Comparison of ENCODE assay signal across 11 cellular contexts in the genomic region with DNA sequence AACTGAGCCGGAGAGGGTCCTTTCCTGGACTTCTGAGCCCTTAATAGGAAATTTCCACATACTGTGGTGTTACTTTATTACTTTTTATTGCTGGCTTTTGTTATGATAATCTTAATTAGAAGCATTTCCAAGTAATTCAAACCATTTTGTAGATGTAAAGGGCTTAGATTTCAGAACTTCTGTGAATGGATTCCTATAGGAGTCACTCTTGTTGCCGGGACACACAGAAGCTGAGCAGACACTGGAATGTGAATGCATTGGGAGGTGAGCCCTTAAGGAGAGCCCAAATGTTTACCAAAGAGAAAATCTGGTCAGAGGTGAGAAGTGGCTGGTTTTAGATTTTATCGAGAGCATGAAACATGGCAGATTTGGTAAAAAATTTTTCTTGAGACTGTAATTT.
A peak's percentile ranks its signal among the peaks of the same experiment; 100 is the strongest.
DNase-seq lines count a peak whose midpoint lies in the region; TF ChIP-seq lines count a peak whose summit lies in the region.
"Had no signal": no experiment of that assay in that cellular context is flagged by ENCODE, and none has a peak within 500 bp of the region (broad histone marks: within the 10 kb centered on the region; RNA-seq: fewer than 3 reads in every experiment).

No MANE protein-coding gene starts in this region.

- H3K36me3 ChIP-seq in HUES64 (ENCODE audit: insufficient read depth, low read length) = peaks cover 16% of the 10 kb centered on the region
- H3K36me3 ChIP-seq in colonic mucosa = no peaks in the 10 kb centered on the region
- H3K36me3 ChIP-seq in muscle layer of duodenum (ENCODE audit: control insufficient read depth in 1 of 2, insufficient read depth in 2 of 2, low read length in 2 of 2) = peaks cover 0 to 15% of the 10 kb centered on the region in 2 donors
- H3K36me3 ChIP-seq in tibial nerve = peaks cover 0 to 12% (median 0%) of the 10 kb centered on the region in 3 donors

- TF ChIP-seq EP300 in tibial nerve (IDR thresholded peaks at IDR 0.05) = no peak

- H3K27me3 ChIP-seq in HUES64 (ENCODE audit: insufficient read depth, low read length) (no peaks in the 10 kb centered on the region), colonic mucosa (no peaks in the 10 kb centered on the region), muscle layer of duodenum (ENCODE audit: low read depth, low read length) (no peaks in the 10 kb centered on the region), tibial nerve (no peaks in the 10 kb centered on the region)

- intact Hi-C loops in colonic mucosa (cut with DNase I) = no loop called here
- intact Hi-C loops in head of caudate nucleus (cut with DNase I) = no loop called here

- peaks cover 30% of the 10 kb centered on the region for H3K4me1 ChIP-seq in HUES64 (ENCODE audit: insufficient read depth, low read length)
- H3K4me1 ChIP-seq in colonic mucosa = no peaks in the 10 kb centered on the region
- H3K4me1 ChIP-seq in muscle layer of duodenum (ENCODE audit: control insufficient read depth in 1 of 2, insufficient read depth in 2 of 2, low read length in 2 of 2) = peaks cover 18 to 38% of the 10 kb centered on the region in 2 donors
- peaks cover 0 to 72% (median 33%) of the 10 kb centered on the region in 4 donors for H3K4me1 ChIP-seq in tibial nerve

- TF ChIP-seq CTCF in colonic mucosa (IDR thresholded peaks at IDR 0.05) (no peak), tibial nerve (IDR thresholded peaks at IDR 0.05) (no peak), GM13977 (IDR thresholded peaks at IDR 0.05; ENCODE audit: extremely low read depth, insufficient read depth, missing control alignments) (no peak)

- peak overlapping the region; percentile 45; the same call in 1 of the 2 replicates for H3K27ac ChIP-seq in HUES64 (ENCODE audit: low read depth, low read length)
- H3K27ac ChIP-seq in colonic mucosa = peak overlapping the region; percentile 6
- peak overlapping the region; percentile 84 for H3K27ac ChIP-seq in muscle layer of duodenum (ENCODE audit: low read length)
- peak overlapping the region; percentile 19 to 88 (median 60) for H3K27ac ChIP-seq in tibial nerve

- no peak for DNase-seq in colonic mucosa
- no peak for DNase-seq in tibial nerve (ENCODE audit: low spot score in 2 of 2)
- no peak for DNase-seq in activated CD4-positive, alpha-beta T cell treated with anti-CD3 and anti-CD28 coated beads for 48 hours
- DNase-seq in GM13977 (ENCODE audit: low spot score) = no peak
- DNase-seq in head of caudate nucleus = no peak
- DNase-seq: central memory CD4-positive, alpha-beta T cell; KBM-7; NCI-H2029 treated with DMSO at 0.1 percent for 48 hours; stimulated activated naive CD8-positive, alpha-beta T cell treated with anti-CD3 and anti-CD28 coated beads, Interleukin-15, amount 100 ng/mL, for 72 hours had no signal

- H3K9ac ChIP-seq in HUES64 (ENCODE audit: low read depth, low read length) = no peak overlapping the region
- no peak overlapping the region for H3K9ac ChIP-seq in colonic mucosa (ENCODE audit: low read depth in 2 of 2, low read length in 2 of 2)

- H3K4me3 ChIP-seq in HUES64 (ENCODE audit: low read length) (no peak overlapping the region), colonic mucosa (no peak overlapping the region), muscle layer of duodenum (ENCODE audit: low read depth in 1 of 2, low read length in 2 of 2) (peak overlapping the region in 1 of 2 donors; percentile 12), tibial nerve (no peak overlapping the region)

- H3K9me3 ChIP-seq in HUES64 (ENCODE audit: insufficient read depth, low read depth, low read length) = no peaks in the 10 kb centered on the region
- H3K9me3 ChIP-seq in colonic mucosa = no peaks in the 10 kb centered on the region
- no peaks in the 10 kb centered on the region for H3K9me3 ChIP-seq in muscle layer of duodenum (ENCODE audit: control insufficient read depth in 1 of 2, low read length in 2 of 2)
- H3K9me3 ChIP-seq in tibial nerve = no peaks in the 10 kb centered on the region

- 79% methylated on average over 3 of the region's 3 CpGs for WGBS in HUES64
- WGBS in tibial nerve, 2 donors = 51 to 53% methylated on average over 3 of the region's 3 CpGs

- no peak for TF ChIP-seq POLR2A in tibial nerve (IDR thresholded peaks at IDR 0.05)

- in situ Hi-C loops in GM13977 (cut with MboI; ENCODE audit: low pct_unique_long_range_greater_than_20kb, low sequenced_read_pairs, unreplicated experiment) = no loop called here

Comparison
In these comparisons a context has a peak if more than half of its experiments do, and no peak if none do; other contexts are left out.
1. H3K27ac ChIP-seq: peak in every context shown above with its lines; median percentile 84 in muscle layer of duodenum; 60 in tibial nerve; 45 in HUES64; 6 in colonic mucosa.